Comparison of ENCODE assay signal across 1 cellular context in the genomic region with DNA sequence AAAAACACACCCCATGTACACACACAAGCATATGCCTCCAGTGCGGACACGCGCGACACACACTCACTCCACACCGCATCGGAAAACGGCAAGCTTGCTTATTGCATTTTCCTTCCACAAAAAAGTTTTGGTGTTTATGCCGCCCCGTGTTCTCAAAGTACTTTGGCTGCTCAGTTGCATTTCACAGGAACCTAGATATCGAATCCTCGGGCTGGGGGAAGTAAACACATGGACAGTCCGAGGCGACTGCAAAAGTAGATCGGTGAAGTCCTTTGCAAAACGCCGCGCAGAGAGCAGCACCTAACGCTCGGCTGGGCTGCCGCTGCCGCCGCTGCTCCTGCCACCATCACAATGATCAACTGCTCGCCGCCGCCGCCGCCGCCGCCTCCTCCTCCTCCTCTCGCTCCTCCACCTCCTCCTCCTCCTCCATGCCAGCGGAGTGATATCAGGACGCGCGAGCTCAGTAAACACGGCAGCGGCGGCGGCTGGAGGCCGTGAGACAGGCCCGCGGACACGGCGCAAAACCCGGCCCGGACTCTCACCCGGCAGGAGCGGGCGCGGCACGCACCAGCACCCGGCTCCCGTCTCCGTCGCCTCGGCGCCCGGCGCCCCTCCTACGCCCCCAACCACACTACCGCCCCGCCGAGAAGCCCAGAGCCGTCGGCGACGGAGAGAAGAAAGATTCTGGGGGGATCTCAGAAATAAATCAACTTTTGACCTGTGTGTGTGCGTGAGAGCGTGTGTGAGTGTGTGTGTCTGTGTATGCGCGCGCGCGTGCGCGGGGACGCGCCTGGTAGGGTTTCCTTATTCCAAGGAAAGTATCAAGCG.
TF ChIP-seq lines count a peak whose summit lies in the region.

TSS of gene MAML3 (minus strand) at position 441 of the 828 bp plus-strand sequence. CDS start 857 bp downstream, outside the sequence.

TF ChIP-seq in WTC11, 78 proteins besides CTCF, POLR2A, EP300 and RAD21 (continued from another document and continues in another):
- peak; percentile 100 for TF ChIP-seq ZNF263 (CRISPR knock-in tag; IDR thresholded peaks at IDR 0.05; ENCODE audit: low read depth)
- TF ChIP-seq FOXJ3 (CRISPR knock-in tag; IDR thresholded peaks at IDR 0.05; ENCODE audit: borderline replicate concordance): no peak
- peak; percentile 95 for TF ChIP-seq FOXP1 (CRISPR knock-in tag; IDR thresholded peaks at IDR 0.05; ENCODE audit: borderline replicate concordance)
- TF ChIP-seq, protein P1, sequence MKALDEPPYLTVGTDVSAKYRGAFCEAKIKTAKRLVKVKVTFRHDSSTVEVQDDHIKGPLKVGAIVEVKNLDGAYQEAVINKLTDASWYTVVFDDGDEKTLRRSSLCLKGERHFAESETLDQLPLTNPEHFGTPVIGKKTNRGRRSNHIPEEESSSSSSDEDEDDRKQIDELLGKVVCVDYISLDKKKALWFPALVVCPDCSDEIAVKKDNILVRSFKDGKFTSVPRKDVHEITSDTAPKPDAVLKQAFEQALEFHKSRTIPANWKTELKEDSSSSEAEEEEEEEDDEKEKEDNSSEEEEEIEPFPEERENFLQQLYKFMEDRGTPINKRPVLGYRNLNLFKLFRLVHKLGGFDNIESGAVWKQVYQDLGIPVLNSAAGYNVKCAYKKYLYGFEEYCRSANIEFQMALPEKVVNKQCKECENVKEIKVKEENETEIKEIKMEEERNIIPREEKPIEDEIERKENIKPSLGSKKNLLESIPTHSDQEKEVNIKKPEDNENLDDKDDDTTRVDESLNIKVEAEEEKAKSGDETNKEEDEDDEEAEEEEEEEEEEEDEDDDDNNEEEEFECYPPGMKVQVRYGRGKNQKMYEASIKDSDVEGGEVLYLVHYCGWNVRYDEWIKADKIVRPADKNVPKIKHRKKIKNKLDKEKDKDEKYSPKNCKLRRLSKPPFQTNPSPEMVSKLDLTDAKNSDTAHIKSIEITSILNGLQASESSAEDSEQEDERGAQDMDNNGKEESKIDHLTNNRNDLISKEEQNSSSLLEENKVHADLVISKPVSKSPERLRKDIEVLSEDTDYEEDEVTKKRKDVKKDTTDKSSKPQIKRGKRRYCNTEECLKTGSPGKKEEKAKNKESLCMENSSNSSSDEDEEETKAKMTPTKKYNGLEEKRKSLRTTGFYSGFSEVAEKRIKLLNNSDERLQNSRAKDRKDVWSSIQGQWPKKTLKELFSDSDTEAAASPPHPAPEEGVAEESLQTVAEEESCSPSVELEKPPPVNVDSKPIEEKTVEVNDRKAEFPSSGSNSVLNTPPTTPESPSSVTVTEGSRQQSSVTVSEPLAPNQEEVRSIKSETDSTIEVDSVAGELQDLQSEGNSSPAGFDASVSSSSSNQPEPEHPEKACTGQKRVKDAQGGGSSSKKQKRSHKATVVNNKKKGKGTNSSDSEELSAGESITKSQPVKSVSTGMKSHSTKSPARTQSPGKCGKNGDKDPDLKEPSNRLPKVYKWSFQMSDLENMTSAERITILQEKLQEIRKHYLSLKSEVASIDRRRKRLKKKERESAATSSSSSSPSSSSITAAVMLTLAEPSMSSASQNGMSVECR (CRISPR knock-in tag; IDR thresholded peaks at IDR 0.05; ENCODE audit: borderline replicate concordance): peak; percentile 74; the same call in 1 of the 2 replicates
- TF ChIP-seq CBFB (CRISPR knock-in tag; IDR thresholded peaks at IDR 0.05; ENCODE audit: low read depth): peak; percentile 85; the same call in 1 of the 2 replicates
- no peak; the same call in 1 of the 2 replicates for TF ChIP-seq TEAD4 (CRISPR knock-in tag; IDR thresholded peaks at IDR 0.05)
- TF ChIP-seq MAX (CRISPR knock-in tag; IDR thresholded peaks at IDR 0.05): peak; percentile 71; the same call in 1 of the 2 replicates
- TF ChIP-seq PREB (CRISPR knock-in tag; IDR thresholded peaks at IDR 0.05; ENCODE audit: borderline replicate concordance): no peak
- TF ChIP-seq NFYB (CRISPR knock-in tag; conservative IDR thresholded peaks at IDR 0.05; ENCODE audit: low read depth): no peak
- no peak for TF ChIP-seq TCF7 (CRISPR knock-in tag; IDR thresholded peaks at IDR 0.05; ENCODE audit: low read depth)
- TF ChIP-seq IRF1 (CRISPR knock-in tag; IDR thresholded peaks at IDR 0.05): peak; percentile 58; the same call in 1 of the 2 replicates
- TF ChIP-seq JAZF1 (CRISPR knock-in tag; IDR thresholded peaks at IDR 0.05): no peak
- peak; percentile 98; the same call in 1 of the 2 replicates for TF ChIP-seq KAT7 (CRISPR knock-in tag; IDR thresholded peaks at IDR 0.05; ENCODE audit: borderline replicate concordance)
- peak; percentile 100 for TF ChIP-seq PRDM15 (CRISPR knock-in tag; IDR thresholded peaks at IDR 0.05)
- TF ChIP-seq, protein P2, sequence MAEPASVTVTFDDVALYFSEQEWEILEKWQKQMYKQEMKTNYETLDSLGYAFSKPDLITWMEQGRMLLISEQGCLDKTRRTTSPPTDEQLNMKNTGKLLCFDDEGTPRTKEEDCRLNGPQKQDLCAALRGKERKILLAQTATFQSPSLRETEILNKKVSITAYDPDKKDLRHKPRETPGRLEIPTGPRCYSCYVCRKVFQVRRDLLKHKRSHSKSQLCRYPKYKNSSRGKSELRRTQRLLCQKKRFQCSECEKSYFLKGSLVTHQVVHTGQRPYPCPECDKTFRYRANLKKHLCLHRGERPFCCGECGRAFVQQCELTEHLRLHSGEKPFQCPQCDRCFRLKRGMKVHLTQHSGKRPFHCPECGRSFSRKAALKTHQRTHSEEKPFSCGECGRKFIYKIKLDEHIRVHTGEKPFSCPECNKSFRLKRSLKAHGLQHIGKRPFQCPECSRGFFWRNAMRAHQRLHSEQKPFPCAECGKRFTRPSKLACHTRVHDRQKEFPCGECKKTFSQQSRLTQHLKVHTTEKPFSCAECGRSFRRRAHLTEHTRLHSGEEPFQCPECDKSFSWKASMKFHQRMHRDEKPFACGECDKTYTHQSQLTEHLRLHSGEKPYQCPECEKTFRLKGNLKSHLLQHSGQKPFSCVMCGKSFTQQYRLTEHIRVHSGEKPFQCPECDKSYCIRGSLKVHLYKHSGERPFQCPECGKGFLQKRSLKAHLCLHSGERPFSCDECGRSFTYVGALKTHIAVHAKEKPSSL (CRISPR knock-in tag; conservative IDR thresholded peaks at IDR 0.05): no peak
- TF ChIP-seq, protein P3, sequence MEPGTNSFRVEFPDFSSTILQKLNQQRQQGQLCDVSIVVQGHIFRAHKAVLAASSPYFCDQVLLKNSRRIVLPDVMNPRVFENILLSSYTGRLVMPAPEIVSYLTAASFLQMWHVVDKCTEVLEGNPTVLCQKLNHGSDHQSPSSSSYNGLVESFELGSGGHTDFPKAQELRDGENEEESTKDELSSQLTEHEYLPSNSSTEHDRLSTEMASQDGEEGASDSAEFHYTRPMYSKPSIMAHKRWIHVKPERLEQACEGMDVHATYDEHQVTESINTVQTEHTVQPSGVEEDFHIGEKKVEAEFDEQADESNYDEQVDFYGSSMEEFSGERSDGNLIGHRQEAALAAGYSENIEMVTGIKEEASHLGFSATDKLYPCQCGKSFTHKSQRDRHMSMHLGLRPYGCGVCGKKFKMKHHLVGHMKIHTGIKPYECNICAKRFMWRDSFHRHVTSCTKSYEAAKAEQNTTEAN (CRISPR knock-in tag; IDR thresholded peaks at IDR 0.05): peak; percentile 42; the same call in 1 of the 2 replicates
- 0 out of 2 replicates have a peak, but pooled peaks have one; percentile 26 for TF ChIP-seq ZNF512 (CRISPR knock-in tag; IDR thresholded peaks at IDR 0.05; ENCODE audit: borderline replicate concordance)
- TF ChIP-seq, protein P4, sequence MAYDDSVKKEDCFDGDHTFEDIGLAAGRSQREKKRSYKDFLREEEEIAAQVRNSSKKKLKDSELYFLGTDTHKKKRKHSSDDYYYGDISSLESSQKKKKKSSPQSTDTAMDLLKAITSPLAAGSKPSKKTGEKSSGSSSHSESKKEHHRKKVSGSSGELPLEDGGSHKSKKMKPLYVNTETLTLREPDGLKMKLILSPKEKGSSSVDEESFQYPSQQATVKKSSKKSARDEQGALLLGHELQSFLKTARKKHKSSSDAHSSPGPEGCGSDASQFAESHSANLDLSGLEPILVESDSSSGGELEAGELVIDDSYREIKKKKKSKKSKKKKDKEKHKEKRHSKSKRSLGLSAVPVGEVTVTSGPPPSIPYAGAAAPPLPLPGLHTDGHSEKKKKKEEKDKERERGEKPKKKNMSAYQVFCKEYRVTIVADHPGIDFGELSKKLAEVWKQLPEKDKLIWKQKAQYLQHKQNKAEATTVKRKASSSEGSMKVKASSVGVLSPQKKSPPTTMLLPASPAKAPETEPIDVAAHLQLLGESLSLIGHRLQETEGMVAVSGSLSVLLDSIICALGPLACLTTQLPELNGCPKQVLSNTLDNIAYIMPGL (CRISPR knock-in tag; IDR thresholded peaks at IDR 0.05): peak; percentile 84; the same call in 1 of the 2 replicates
- peak; percentile 93 for TF ChIP-seq TP53 (CRISPR knock-in tag; IDR thresholded peaks at IDR 0.05)
- peak; percentile 91 for TF ChIP-seq ZBTB21 (CRISPR knock-in tag; IDR thresholded peaks at IDR 0.05; ENCODE audit: borderline replicate concordance)
- TF ChIP-seq ZNF416 (CRISPR knock-in tag; IDR thresholded peaks at IDR 0.05): no peak
- TF ChIP-seq, protein P5, sequence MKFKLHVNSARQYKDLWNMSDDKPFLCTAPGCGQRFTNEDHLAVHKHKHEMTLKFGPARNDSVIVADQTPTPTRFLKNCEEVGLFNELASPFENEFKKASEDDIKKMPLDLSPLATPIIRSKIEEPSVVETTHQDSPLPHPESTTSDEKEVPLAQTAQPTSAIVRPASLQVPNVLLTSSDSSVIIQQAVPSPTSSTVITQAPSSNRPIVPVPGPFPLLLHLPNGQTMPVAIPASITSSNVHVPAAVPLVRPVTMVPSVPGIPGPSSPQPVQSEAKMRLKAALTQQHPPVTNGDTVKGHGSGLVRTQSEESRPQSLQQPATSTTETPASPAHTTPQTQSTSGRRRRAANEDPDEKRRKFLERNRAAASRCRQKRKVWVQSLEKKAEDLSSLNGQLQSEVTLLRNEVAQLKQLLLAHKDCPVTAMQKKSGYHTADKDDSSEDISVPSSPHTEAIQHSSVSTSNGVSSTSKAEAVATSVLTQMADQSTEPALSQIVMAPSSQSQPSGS (CRISPR knock-in tag; IDR thresholded peaks at IDR 0.05; ENCODE audit: borderline replicate concordance, low read depth): no peak
- no peak; the same call in 1 of the 2 replicates for TF ChIP-seq RELA (CRISPR knock-in tag; IDR thresholded peaks at IDR 0.05; ENCODE audit: borderline replicate concordance)
- peak; percentile 96 for TF ChIP-seq FOXP4 (CRISPR knock-in tag; IDR thresholded peaks at IDR 0.05)
- no peak for TF ChIP-seq IRF2 (CRISPR knock-in tag; IDR thresholded peaks at IDR 0.05; ENCODE audit: borderline replicate concordance, low read depth)
